In genomic region chr11:72191961-72192381, GRCh38 we compare ENCODE assay signal across 18 cellular contexts. TPM values are rescaled to one million over a fixed set of nuclear protein-coding genes. Genes with fewer than 3 reads are reported as not detected.
DNase-seq lines count a peak whose midpoint lies in the region; ATAC-seq and TF ChIP-seq lines count a peak whose summit lies in the region.
"Had no signal": no experiment of that assay in that cellular context is flagged by ENCODE, and none has a peak within 500 bp of the region (broad histone marks: within the 10 kb centered on the region; RNA-seq: fewer than 3 reads in every experiment).

FOLR1 (plus strand) TSS chr11:72192140; CDS start chr11:72192174, 34 bp downstream.

- no peaks in the 10 kb centered on the region for H3K27me3 ChIP-seq in HAP-1 (ENCODE audit: low read depth)
- no peaks in the 10 kb centered on the region for H3K27me3 ChIP-seq in WERI-Rb-1 (ENCODE audit: insufficient read depth, low read depth, severe bottlenecking)
- no peaks in the 10 kb centered on the region for H3K27me3 ChIP-seq in smooth muscle cell (ENCODE audit: low read depth)
- H3K27me3 ChIP-seq: dorsolateral prefrontal cortex had no signal

- H2AFZ ChIP-seq in smooth muscle cell (ENCODE audit: low read depth), result no peak within 1 kb of the TSS

- TF ChIP-seq CTCF in WERI-Rb-1 (IDR thresholded peaks at IDR 0.05; ENCODE audit: low read depth, low read length), result no peak
- no peak for TF ChIP-seq CTCF in smooth muscle cell (IDR thresholded peaks at IDR 0.05; ENCODE audit: borderline replicate concordance, insufficient read depth, poor library complexity, severe bottlenecking)

- peaks cover 8% of the 10 kb centered on the region for H3K4me1 ChIP-seq in HAP-1
- H3K4me1 ChIP-seq in smooth muscle cell (ENCODE audit: low read depth), result peaks cover 10% of the 10 kb centered on the region

- H3K9ac ChIP-seq in smooth muscle cell (ENCODE audit: low read depth), result no peak within 1 kb of the TSS

- no peaks in the 10 kb centered on the region for H3F3A ChIP-seq in smooth muscle cell (ENCODE audit: low read depth)

- WGBS in smooth muscle cell (ENCODE audit: low lambda C conversion rate), result 28% methylated on average over 5 of the region's 5 CpGs

- H3K4me3 ChIP-seq in HAP-1, result no peak within 1 kb of the TSS
- H3K4me3 ChIP-seq in WERI-Rb-1 (ENCODE audit: low read depth, low read length), result no peak within 1 kb of the TSS
- H3K4me3 ChIP-seq in smooth muscle cell, result no peak within 1 kb of the TSS
- H3K4me3 ChIP-seq: dorsolateral prefrontal cortex had no signal

- no peak for ATAC-seq in GM21390 (IDR thresholded peaks at IDR 0.05; ENCODE audit: unreplicated experiment)
- ATAC-seq: naive thymus-derived CD8-positive, alpha-beta T cell had no signal

- peak within 1 kb of the TSS; percentile 14 for H3K4me2 ChIP-seq in smooth muscle cell

- H3K36me3 ChIP-seq in HAP-1 (replicated peaks) (no peaks in the 10 kb centered on the region), WERI-Rb-1 (no peaks in the 10 kb centered on the region), smooth muscle cell (ENCODE audit: low read depth) (no peaks in the 10 kb centered on the region)

- H4K20me1 ChIP-seq in smooth muscle cell (ENCODE audit: low read depth), result no peaks in the 10 kb centered on the region

- H3K9me3 ChIP-seq in HAP-1, result no peaks in the 10 kb centered on the region
- no peaks in the 10 kb centered on the region for H3K9me3 ChIP-seq in WERI-Rb-1 (ENCODE audit: severe bottlenecking)
- H3K9me3 ChIP-seq in smooth muscle cell (replicated peaks; ENCODE audit: low read depth), result no peaks in the 10 kb centered on the region

- in situ Hi-C loops in HAP-1 (cut with MboI; ENCODE audit: low sequenced_read_pairs), result no loop called here

- no peaks in the 10 kb centered on the region for H3K79me2 ChIP-seq in smooth muscle cell (ENCODE audit: low read depth)

- H3K27ac ChIP-seq in WERI-Rb-1 (no peak within 1 kb of the TSS), smooth muscle cell (ENCODE audit: low read depth) (peak within 1 kb of the TSS; percentile 23)
- H3K27ac ChIP-seq: dorsolateral prefrontal cortex had no signal

- DNase-seq in HAP-1 (ENCODE audit: low spot score in 2 of 2) (peak; percentile 50 to 74), WERI-Rb-1 (peak; percentile 37), islet precursor cell (peak; percentile 91), smooth muscle cell (lab: John Stamatoyannopoulos, UW; ENCODE audit: unreplicated experiment) (no peak), KG1 (lab: John Stamatoyannopoulos, UW) (no peak), NCI-H2171 treated with DMSO at 0.1 percent for 48 hours (lab: John Stamatoyannopoulos, UW) (no peak)
- DNase-seq: activated B cell treated with CpG ODN at 0.5 μM for 24 hours; activated T-cell treated with anti-CD3 and anti-CD28 coated beads, Interleukin-2, amount 50 U/mL, for 24 hours; amniotic stem cell; CD4-positive, CD25-positive, alpha-beta regulatory T cell; GF-D8; naive thymus-derived CD8-positive, alpha-beta T cell; NCI-H187 had no signal

RNA-seq across cellular contexts. Expression of gene FOLR1, which starts in this region (rescaled TPM):
- total RNA-seq in smooth muscle cell, result 8.5 and 9.4 TPM in 2 replicates
- polyA plus RNA-seq in smooth muscle cell, result 8.1 and 15.0 TPM in 2 replicates
- total RNA-seq: activated B cell treated with CpG ODN at 0.5 μM for 24 hours; CD4-positive, CD25-positive, alpha-beta regulatory T cell; fibroblast of villous mesenchyme; naive thymus-derived CD8-positive, alpha-beta T cell; SK-MEL-5 had no signal
- polyA plus RNA-seq: CD4-positive, CD25-positive, alpha-beta regulatory T cell; IgD-negative memory B cell; naive thymus-derived CD8-positive, alpha-beta T cell had no signal

Comparison
In these comparisons a context has a peak if more than half of its experiments do, and no peak if none do; other contexts are left out.
1. DNase-seq: peak in HAP-1 (2 of 2), WERI-Rb-1 (single experiment) and islet precursor cell (single experiment); none in smooth muscle cell (single experiment), KG1 (single experiment) and NCI-H2171 treated with DMSO at 0.1 percent for 48 hours (single experiment).